In the genomic region with DNA sequence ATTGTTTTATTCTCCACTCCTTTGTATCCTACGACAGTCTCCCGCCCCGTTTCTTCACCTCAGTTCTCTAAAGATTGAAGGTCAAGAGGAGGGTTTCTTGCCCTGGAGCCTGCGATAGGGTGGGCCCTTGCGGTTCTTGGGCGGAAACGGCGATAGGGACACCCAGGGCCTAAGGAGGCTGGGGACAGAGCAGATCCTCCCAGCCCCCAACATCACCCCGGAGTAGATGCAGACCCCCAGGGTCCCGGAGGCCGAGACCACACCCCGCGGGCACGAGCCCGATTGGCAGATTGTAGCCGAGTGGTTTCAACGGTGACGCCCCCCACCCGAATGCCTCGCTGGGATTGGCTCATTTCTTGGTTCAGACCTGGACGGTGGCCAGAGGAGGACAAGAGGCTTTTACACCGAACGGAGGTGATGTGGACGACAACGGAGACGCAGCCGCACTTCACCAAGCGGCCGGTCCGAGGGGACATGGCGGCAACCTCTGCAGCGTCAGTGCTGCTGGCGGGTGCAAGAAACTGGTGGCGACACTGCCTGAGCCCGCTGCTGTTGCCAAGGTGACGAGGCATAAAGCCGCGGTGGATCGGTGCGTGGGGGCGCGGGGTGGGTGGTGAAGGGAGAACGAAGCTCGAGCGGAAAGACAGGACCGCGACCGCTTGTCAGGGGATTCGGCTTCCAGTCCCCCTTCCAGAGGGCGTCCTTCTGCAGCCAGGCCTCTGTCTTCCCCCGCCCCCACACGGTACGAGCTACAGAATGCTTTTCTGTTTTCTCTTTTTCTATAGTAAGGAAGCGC, we compare ENCODE assay signal across 1 cellular context.
TF ChIP-seq lines count a peak whose summit lies in the region.

No MANE protein-coding gene starts in this region.

TF ChIP-seq in H1, 55 proteins besides CTCF, POLR2A, EP300 and RAD21:
- TF ChIP-seq JUND (IDR thresholded peaks at IDR 0.05; ENCODE audit: low read length) (0 out of 2 replicates have a peak, but pooled peaks have one; percentile 4), TAF1 (IDR thresholded peaks at IDR 0.05; ENCODE audit: low read depth, low read length) (peak; percentile 94), SP1 (IDR thresholded peaks at IDR 0.05; ENCODE audit: low read depth, low read length) (peak; percentile 75), RBBP5 (IDR thresholded peaks at IDR 0.05; ENCODE audit: borderline replicate concordance, low read depth, low read length) (peak; percentile 95), SP4 (IDR thresholded peaks at IDR 0.05; ENCODE audit: low read length) (peak; percentile 78), TAF7 (optimal IDR thresholded peaks at IDR 0.05; ENCODE audit: borderline replicate concordance, low read depth, low read length) (peak; percentile 69), RNF2 (IDR thresholded peaks at IDR 0.05; ENCODE audit: borderline replicate concordance, low read depth, low read length, missing control alignments, poor library complexity, severe bottlenecking) (no peak), NANOG (IDR thresholded peaks at IDR 0.05; ENCODE audit: insufficient read depth, low read depth, low read length, poor library complexity, severe bottlenecking) (no peak), GABPA (IDR thresholded peaks at IDR 0.05; ENCODE audit: borderline replicate concordance, insufficient read depth, low read length) (no peak), TBP (IDR thresholded peaks at IDR 0.05; ENCODE audit: low read depth, low read length) (peak; percentile 94), CTBP2 (IDR thresholded peaks at IDR 0.05; ENCODE audit: borderline replicate concordance, insufficient read depth, insufficient read length, low read length) (peak; percentile 85), EGR1 (IDR thresholded peaks at IDR 0.05; ENCODE audit: borderline replicate concordance, low read depth, low read length) (0 out of 2 replicates have a peak, but pooled peaks have one; percentile 34), EZH2 (IDR thresholded peaks at IDR 0.05; ENCODE audit: low read depth, low read length, severe bottlenecking) (no peak), POLR2AphosphoS5 (IDR thresholded peaks at IDR 0.05; ENCODE audit: low read depth, low read length) (peak; percentile 97), HDAC2 (IDR thresholded peaks at IDR 0.05; ENCODE audit: borderline replicate concordance in 1 of 2, low read depth in 2 of 2, low read length in 2 of 2) (peak; percentile 36 to 70; a peak in 1 of 4 replicates), FOSL1 (IDR thresholded peaks at IDR 0.05; ENCODE audit: insufficient read depth, low read depth, low read length) (no peak), SAP30 (IDR thresholded peaks at IDR 0.05; ENCODE audit: insufficient read depth, insufficient replicate concordance, low read length) (peak; percentile 88), SIN3A (conservative IDR thresholded peaks at IDR 0.05 in 1 of 2, IDR thresholded peaks at IDR 0.05 in 1 of 2; ENCODE audit: low read depth in 1 of 2, low read length in 2 of 2) (peak; percentile 72 to 85; a peak in 2 of 4 replicates), CREB1 (IDR thresholded peaks at IDR 0.05) (peak; percentile 71), CBX8 (IDR thresholded peaks at IDR 0.05; ENCODE audit: borderline replicate concordance, low read depth, low read length) (no peak), PHF8 (conservative IDR thresholded peaks at IDR 0.05; ENCODE audit: low read depth, low read length) (peak; percentile 91), MAFK (IDR thresholded peaks at IDR 0.05; ENCODE audit: low read depth, low read length) (no peak), SRF (IDR thresholded peaks at IDR 0.05; ENCODE audit: low read depth, low read length) (no peak), SIRT6 (IDR thresholded peaks at IDR 0.05; ENCODE audit: low read length) (no peak), ASH2L (IDR thresholded peaks at IDR 0.05; ENCODE audit: low read length) (peak; percentile 93), KDM4A (IDR thresholded peaks at IDR 0.05; ENCODE audit: low read depth, low read length, severe bottlenecking) (peak; percentile 97), YY1 (IDR thresholded peaks at IDR 0.05; ENCODE audit: low read depth, low read length) (peak; percentile 90), KDM1A (IDR thresholded peaks at IDR 0.05; ENCODE audit: borderline replicate concordance, low read length) (no peak; the same call in 1 of the 2 replicates), SP2 (IDR thresholded peaks at IDR 0.05; ENCODE audit: low read length) (no peak), CHD1 (IDR thresholded peaks at IDR 0.05; ENCODE audit: low read depth, low read length) (no peak), TEAD4 (IDR thresholded peaks at IDR 0.05; ENCODE audit: low read depth, low read length) (peak; percentile 20; the same call in 1 of the 2 replicates), CEBPB (IDR thresholded peaks at IDR 0.05; ENCODE audit: low read depth, low read length) (peak; percentile 20)
- TF ChIP-seq, protein P1, sequence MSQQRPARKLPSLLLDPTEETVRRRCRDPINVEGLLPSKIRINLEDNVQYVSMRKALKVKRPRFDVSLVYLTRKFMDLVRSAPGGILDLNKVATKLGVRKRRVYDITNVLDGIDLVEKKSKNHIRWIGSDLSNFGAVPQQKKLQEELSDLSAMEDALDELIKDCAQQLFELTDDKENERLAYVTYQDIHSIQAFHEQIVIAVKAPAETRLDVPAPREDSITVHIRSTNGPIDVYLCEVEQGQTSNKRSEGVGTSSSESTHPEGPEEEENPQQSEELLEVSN (IDR thresholded peaks at IDR 0.05): 0 out of 2 replicates have a peak, but pooled peaks have one; percentile 13
- TF ChIP-seq, protein P2, sequence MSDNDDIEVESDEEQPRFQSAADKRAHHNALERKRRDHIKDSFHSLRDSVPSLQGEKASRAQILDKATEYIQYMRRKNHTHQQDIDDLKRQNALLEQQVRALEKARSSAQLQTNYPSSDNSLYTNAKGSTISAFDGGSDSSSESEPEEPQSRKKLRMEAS (IDR thresholded peaks at IDR 0.05): peak; percentile 41; the same call in 1 of the 2 replicates
- TF ChIP-seq, protein P3, sequence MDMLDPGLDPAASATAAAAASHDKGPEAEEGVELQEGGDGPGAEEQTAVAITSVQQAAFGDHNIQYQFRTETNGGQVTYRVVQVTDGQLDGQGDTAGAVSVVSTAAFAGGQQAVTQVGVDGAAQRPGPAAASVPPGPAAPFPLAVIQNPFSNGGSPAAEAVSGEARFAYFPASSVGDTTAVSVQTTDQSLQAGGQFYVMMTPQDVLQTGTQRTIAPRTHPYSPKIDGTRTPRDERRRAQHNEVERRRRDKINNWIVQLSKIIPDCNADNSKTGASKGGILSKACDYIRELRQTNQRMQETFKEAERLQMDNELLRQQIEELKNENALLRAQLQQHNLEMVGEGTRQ (IDR thresholded peaks at IDR 0.05; ENCODE audit: low read length): no peak
- TF ChIP-seq, protein P4, sequence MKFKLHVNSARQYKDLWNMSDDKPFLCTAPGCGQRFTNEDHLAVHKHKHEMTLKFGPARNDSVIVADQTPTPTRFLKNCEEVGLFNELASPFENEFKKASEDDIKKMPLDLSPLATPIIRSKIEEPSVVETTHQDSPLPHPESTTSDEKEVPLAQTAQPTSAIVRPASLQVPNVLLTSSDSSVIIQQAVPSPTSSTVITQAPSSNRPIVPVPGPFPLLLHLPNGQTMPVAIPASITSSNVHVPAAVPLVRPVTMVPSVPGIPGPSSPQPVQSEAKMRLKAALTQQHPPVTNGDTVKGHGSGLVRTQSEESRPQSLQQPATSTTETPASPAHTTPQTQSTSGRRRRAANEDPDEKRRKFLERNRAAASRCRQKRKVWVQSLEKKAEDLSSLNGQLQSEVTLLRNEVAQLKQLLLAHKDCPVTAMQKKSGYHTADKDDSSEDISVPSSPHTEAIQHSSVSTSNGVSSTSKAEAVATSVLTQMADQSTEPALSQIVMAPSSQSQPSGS (IDR thresholded peaks at IDR 0.05; ENCODE audit: low read length): no peak
